In genomic region chr14:64704743-64705405, GRCh38 we compare ENCODE assay signal across 1 cellular context.
TF ChIP-seq lines count a peak whose summit lies in the region.

No MANE protein-coding gene starts in this region.

TF ChIP-seq in HepG2, 621 proteins besides CTCF, POLR2A, EP300 and RAD21 (continued from another document and continues in another):
- no peak for TF ChIP-seq ZBTB26 (CRISPR knock-in tag; IDR thresholded peaks at IDR 0.05; ENCODE audit: borderline replicate concordance)
- no peak for TF ChIP-seq ARID2 (CRISPR knock-in tag; IDR thresholded peaks at IDR 0.05; ENCODE audit: borderline replicate concordance)
- no peak for TF ChIP-seq PAXIP1 (CRISPR knock-in tag; conservative IDR thresholded peaks at IDR 0.05)
- no peak for TF ChIP-seq NFKBIZ (CRISPR knock-in tag; IDR thresholded peaks at IDR 0.05)
- TF ChIP-seq ZNF501 (CRISPR knock-in tag; IDR thresholded peaks at IDR 0.05), result no peak; the same call in 1 of the 2 replicates
- no peak for TF ChIP-seq ZNF570 (CRISPR knock-in tag; IDR thresholded peaks at IDR 0.05; ENCODE audit: borderline replicate concordance)
- TF ChIP-seq ZFP90 (CRISPR knock-in tag; IDR thresholded peaks at IDR 0.05; ENCODE audit: borderline replicate concordance), result peak; percentile 64; the same call in 1 of the 2 replicates
- TF ChIP-seq SCMH1 (CRISPR knock-in tag; IDR thresholded peaks at IDR 0.05; ENCODE audit: borderline replicate concordance), result no peak
- TF ChIP-seq MLLT10 (CRISPR knock-in tag; IDR thresholded peaks at IDR 0.05), result no peak
- TF ChIP-seq HNF4A (CRISPR knock-in tag; IDR thresholded peaks at IDR 0.05), result no peak
- TF ChIP-seq EHMT2 (IDR thresholded peaks at IDR 0.05; ENCODE audit: borderline replicate concordance, low read depth, low read length), result no peak
- no peak for TF ChIP-seq ZBTB40 (IDR thresholded peaks at IDR 0.05)
- no peak for TF ChIP-seq ZBTB40 (CRISPR knock-in tag; IDR thresholded peaks at IDR 0.05)
- TF ChIP-seq ZNF556 (CRISPR knock-in tag; IDR thresholded peaks at IDR 0.05; ENCODE audit: borderline replicate concordance), result no peak
- 0 out of 2 replicates have a peak, but pooled peaks have one; percentile 2 for TF ChIP-seq ZNF160 (CRISPR knock-in tag; IDR thresholded peaks at IDR 0.05)
- TF ChIP-seq RNF219 (CRISPR knock-in tag; IDR thresholded peaks at IDR 0.05), result no peak
- TF ChIP-seq ZNF674 (CRISPR knock-in tag; IDR thresholded peaks at IDR 0.05; ENCODE audit: low read depth), result no peak
- TF ChIP-seq ZNF563 (CRISPR knock-in tag; IDR thresholded peaks at IDR 0.05), result peak; percentile 5; the same call in 1 of the 2 replicates
- no peak for TF ChIP-seq IRX3 (CRISPR knock-in tag; IDR thresholded peaks at IDR 0.05; ENCODE audit: borderline replicate concordance, low read depth)
- no peak for TF ChIP-seq AGO1 (IDR thresholded peaks at IDR 0.05; ENCODE audit: low read depth, low read length, poor library complexity, severe bottlenecking)
- no peak for TF ChIP-seq ZNF703 (CRISPR knock-in tag; IDR thresholded peaks at IDR 0.05; ENCODE audit: borderline replicate concordance)
- TF ChIP-seq ZNF18 (CRISPR knock-in tag; IDR thresholded peaks at IDR 0.05; ENCODE audit: insufficient replicate concordance), result no peak
- TF ChIP-seq ADNP (CRISPR knock-in tag; IDR thresholded peaks at IDR 0.05), result no peak
- no peak for TF ChIP-seq ZNF652 (CRISPR knock-in tag; IDR thresholded peaks at IDR 0.05; ENCODE audit: borderline replicate concordance, low read depth)
- peak; percentile 4 for TF ChIP-seq HNRNPLL (IDR thresholded peaks at IDR 0.05; ENCODE audit: low read depth, low read length, poor library complexity, severe bottlenecking)
- no peak for TF ChIP-seq ZSCAN22 (CRISPR knock-in tag; IDR thresholded peaks at IDR 0.05)
- no peak for TF ChIP-seq ZGPAT (CRISPR knock-in tag; IDR thresholded peaks at IDR 0.05)
- TF ChIP-seq DDIT3 (CRISPR knock-in tag; IDR thresholded peaks at IDR 0.05), result no peak
- no peak for TF ChIP-seq AHR (CRISPR knock-in tag; IDR thresholded peaks at IDR 0.05)
- no peak for TF ChIP-seq BHLHE40 (IDR thresholded peaks at IDR 0.05; ENCODE audit: low read length)
- TF ChIP-seq CENPT (CRISPR knock-in tag; IDR thresholded peaks at IDR 0.05; ENCODE audit: low read depth), result no peak
- TF ChIP-seq SOX13 (IDR thresholded peaks at IDR 0.05), result no peak
- no peak for TF ChIP-seq SOX13 (CRISPR knock-in tag; conservative IDR thresholded peaks at IDR 0.05 in 1 of 2, IDR thresholded peaks at IDR 0.05 in 1 of 2)
- no peak for TF ChIP-seq KDM6A (CRISPR knock-in tag; IDR thresholded peaks at IDR 0.05; ENCODE audit: low read depth)
- TF ChIP-seq MNT (IDR thresholded peaks at IDR 0.05), result no peak
- TF ChIP-seq MYC (CRISPR knock-in tag; IDR thresholded peaks at IDR 0.05; ENCODE audit: borderline replicate concordance), result no peak; the same call in 1 of the 2 replicates
- TF ChIP-seq ZNF816 (CRISPR knock-in tag; IDR thresholded peaks at IDR 0.05; ENCODE audit: borderline replicate concordance), result no peak
- TF ChIP-seq ZNF644 (CRISPR knock-in tag; IDR thresholded peaks at IDR 0.05; ENCODE audit: low read depth), result no peak
